Comparison of ENCODE assay signal across 13 cellular contexts in genomic region chr9:135989157-135989556, GRCh38.
"Had no signal": no experiment of that assay in that cellular context is flagged by ENCODE, and none has a peak within 500 bp of the region (broad histone marks: within the 10 kb centered on the region; RNA-seq: fewer than 3 reads in every experiment).

No MANE protein-coding gene starts in this region.

- H3K27me3 ChIP-seq: uterus had no signal

- H3K27ac Mint-ChIP-seq: activated T-helper 2 cell treated with anti-CD3 and anti-CD28 coated beads, Interferon-gamma antibody, Interleukin-2, Interleukin-4, amounts not matched to agents 10 μg/mL and 5 μg/mL and 100 μg/mL, durations not matched to agents 14 hours and 24 hours and 36 hours; natural killer cell; T-helper 17 cell had no signal

- ATAC-seq: foreskin keratinocyte, left lobe of liver, sciatic nerve had no signal

- H3K27ac ChIP-seq: foreskin keratinocyte, psoas muscle, uterus had no signal

- H3K9me3 Mint-ChIP-seq: activated CD4-positive, alpha-beta T cell treated with anti-CD3 and anti-CD28 coated beads, Interleukin-2, amount 10 ng/mL, durations not matched to agents 7 days and 5 days; activated T-helper 2 cell treated with anti-CD3 and anti-CD28 coated beads, Interferon-gamma antibody, Interleukin-2, Interleukin-4, amounts not matched to agents 10 μg/mL and 5 μg/mL and 100 μg/mL, durations not matched to agents 14 hours and 24 hours and 36 hours; natural killer cell; stimulated activated naive CD8-positive, alpha-beta T cell treated with anti-CD3 and anti-CD28 coated beads, Interleukin-15, amount 100 ng/mL, for 72 hours had no signal

- H3K4me3 ChIP-seq: psoas muscle, uterus had no signal

- FAIRE-seq: TTC549 had no signal

- DNase-seq: amniotic stem cell, foreskin keratinocyte, natural killer cell, psoas muscle, T-helper 17 cell, uterus had no signal

- H3K27me3 Mint-ChIP-seq: activated CD4-positive, alpha-beta T cell treated with anti-CD3 and anti-CD28 coated beads, Interleukin-2, amount 10 ng/mL, durations not matched to agents 7 days and 5 days; stimulated activated naive CD8-positive, alpha-beta T cell treated with anti-CD3 and anti-CD28 coated beads, Interleukin-15, amount 100 ng/mL, for 72 hours; T-helper 17 cell had no signal

- H3K36me3 Mint-ChIP-seq: natural killer cell had no signal

- H3K4me1 ChIP-seq: uterus had no signal

- H3K4me3 Mint-ChIP-seq: activated CD4-positive, alpha-beta T cell treated with anti-CD3 and anti-CD28 coated beads, Interleukin-2, amount 10 ng/mL, durations not matched to agents 7 days and 5 days; natural killer cell had no signal

- H3K9me3 ChIP-seq: breast epithelium, psoas muscle, uterus had no signal
